Comparison of ENCODE assay signal across 22 cellular contexts in genomic region chr12:6319446-6319845, GRCh38. TPM values are rescaled to one million over a fixed set of nuclear protein-coding genes. Genes with fewer than 3 reads are reported as not detected.
"Had no signal": no experiment of that assay in that cellular context is flagged by ENCODE, and none has a peak within 500 bp of the region (broad histone marks: within the 10 kb centered on the region; RNA-seq: fewer than 3 reads in every experiment).

No MANE protein-coding gene starts in this region.

- H3K36me3 ChIP-seq: left lung, ovary, prostate gland, right atrium auricular region, thyroid gland had no signal

- DNase-seq: activated B cell treated with CpG ODN at 0.5 μM for 24 hours; activated CD4-positive, alpha-beta memory T cell treated with anti-CD3 and anti-CD28 coated beads, Interleukin-2, amount 10 ng/mL, durations not matched to agents 7 days and 5 days; activated CD4-positive, alpha-beta T cell treated with anti-CD3 and anti-CD28 coated beads for 48 hours; activated naive CD4-positive, alpha-beta T cell; activated T-cell treated with anti-CD3 and anti-CD28 coated beads, Interleukin-2, amount 50 U/mL, for 1 hour; dermis blood vessel endothelial cell; effector CD8-positive, alpha-beta T cell; foreskin keratinocyte; immature natural killer cell; kidney glomerular epithelial cell; left lung; natural killer cell; ovary; stimulated activated CD4-positive, alpha-beta T cell treated with anti-CD3 and anti-CD28 coated beads, Interleukin-4, amount 100 ng/mL, for 24 hours; stimulated activated naive CD8-positive, alpha-beta T cell treated with anti-CD3 and anti-CD28 coated beads, Interleukin-15, Interleukin-2, amounts not matched to agents 100 U/mL and 50 U/mL, for 24 hours; T-helper 1 cell; thyroid gland had no signal

- ATAC-seq: foreskin keratinocyte; left lung; natural killer cell; stimulated activated naive CD8-positive, alpha-beta T cell treated with anti-CD3 and anti-CD28 coated beads, Interleukin-15, Interleukin-2, amounts not matched to agents 100 U/mL and 50 U/mL, for 24 hours had no signal

- H3K27ac ChIP-seq: foreskin keratinocyte, left lung, ovary, prostate gland, right atrium auricular region, thyroid gland had no signal

- H3K9me3 Mint-ChIP-seq: activated B cell treated with CpG ODN at 0.5 μM for 24 hours; activated CD4-positive, alpha-beta memory T cell treated with anti-CD3 and anti-CD28 coated beads, Interleukin-2, amount 10 ng/mL, durations not matched to agents 7 days and 5 days; brain; immature natural killer cell; natural killer cell had no signal

- H3K36me3 Mint-ChIP-seq: brain, immature natural killer cell, natural killer cell had no signal

- H3K27me3 ChIP-seq: foreskin keratinocyte, left lung, ovary, right atrium auricular region, thyroid gland had no signal

- H3K9me3 ChIP-seq: left lung, ovary, prostate gland, right atrium auricular region, thyroid gland had no signal

- H3K27ac Mint-ChIP-seq: activated B cell treated with CpG ODN at 0.5 μM for 24 hours; activated CD4-positive, alpha-beta memory T cell treated with anti-CD3 and anti-CD28 coated beads, Interleukin-2, amount 10 ng/mL, durations not matched to agents 7 days and 5 days had no signal

- H3K4me3 Mint-ChIP-seq: activated B cell treated with CpG ODN at 0.5 μM for 24 hours; activated CD4-positive, alpha-beta memory T cell treated with anti-CD3 and anti-CD28 coated beads, Interleukin-2, amount 10 ng/mL, durations not matched to agents 7 days and 5 days; brain had no signal

- H3K4me3 ChIP-seq: left lung, lung, ovary, prostate gland, right atrium auricular region, thyroid gland had no signal

RNA-seq across cellular contexts. Expression of gene PLEKHG6, which starts 9.0 kb away (rescaled TPM):
- total RNA-seq: activated B cell treated with CpG ODN at 0.5 μM for 24 hours; activated CD4-positive, alpha-beta memory T cell treated with anti-CD3 and anti-CD28 coated beads, Interleukin-2, amount 10 ng/mL, durations not matched to agents 7 days and 5 days; dermis blood vessel endothelial cell; glomerular endothelial cell; natural killer cell had no signal

RNA-seq across cellular contexts. Expression of gene TNFRSF1A, which starts 22.4 kb away (rescaled TPM):
- total RNA-seq: activated B cell treated with CpG ODN at 0.5 μM for 24 hours had no signal

RNA-seq across cellular contexts. Expression of gene SCNN1A, which starts 55.9 kb away (rescaled TPM):
- total RNA-seq: activated B cell treated with CpG ODN at 0.5 μM for 24 hours, glomerular endothelial cell had no signal
